ENCODE assay signal across 14 cellular contexts in genomic region chr2:218645126-218645525, GRCh38. TPM values are rescaled to one million over a fixed set of nuclear protein-coding genes. Genes with fewer than 3 reads are reported as not detected.
DNase-seq lines count a peak whose midpoint lies in the region; ATAC-seq and TF ChIP-seq lines count a peak whose summit lies in the region.
"Had no signal": no experiment of that assay in that cellular context is flagged by ENCODE, and none has a peak within 500 bp of the region (broad histone marks: within the 10 kb centered on the region; RNA-seq: fewer than 3 reads in every experiment).

No MANE protein-coding gene starts in this region.

- H3K27me3 Mint-ChIP-seq in GM23338 (ENCODE audit: insufficient read depth, low read depth, poor library complexity) = peaks cover 6% of the 10 kb centered on the region

- H4K20me1 ChIP-seq in GM23338 (replicated peaks; ENCODE audit: insufficient read depth) = peaks cover 18% of the 10 kb centered on the region

- WGBS in right cardiac atrium = 87% methylated on average over 1 of the region's 1 CpG

- in situ Hi-C loops in Caki2 (cut with HindIII; ENCODE audit: low pct_unique_long_range_greater_than_20kb, low sequenced_read_pairs) = no loop called here

- 0 out of 2 replicates have a peak, but pooled peaks cover 7% of the 10 kb centered on the region for H3K79me2 ChIP-seq in GM23338 (replicated peaks; ENCODE audit: insufficient read depth)
- H3K79me2 ChIP-seq: parathyroid adenoma had no signal

- no peaks in the 10 kb centered on the region for H3K9me3 ChIP-seq in right cardiac atrium (ENCODE audit: control insufficient read depth, low read length)
- H3K9me3 ChIP-seq: esophagus muscularis mucosa, tibial artery had no signal

- H3K27ac ChIP-seq in GM23338 (ENCODE audit: low read depth) (no peak overlapping the region), right cardiac atrium (ENCODE audit: low read length) (no peak overlapping the region)
- H3K27ac ChIP-seq: esophagus muscularis mucosa, parathyroid adenoma, tibial artery had no signal

- DNase-seq in Caki2 (ENCODE audit: low read depth) = peak; percentile 97
- peak; percentile 12 for DNase-seq in amniotic epithelial cell (ENCODE audit: low read depth)
- peak; percentile 88 for DNase-seq in kidney epithelial cell (ENCODE audit: low read depth)
- DNase-seq in GM23338 (ENCODE audit: low spot score) = no peak
- DNase-seq in C1 segment of cervical spinal cord (lab: John Stamatoyannopoulos, UW) = no peak
- no peak for DNase-seq in right cardiac atrium
- DNase-seq: GOT3, NCI-H1417 treated with DMSO at 0.1 percent for 48 hours, T1000, tibial artery had no signal

- H3K4me1 Mint-ChIP-seq in GM23338 = no peaks in the 10 kb centered on the region

- H3K4me2 ChIP-seq in GM23338 = no peak overlapping the region

- ATAC-seq in GM21786 (IDR thresholded peaks at IDR 0.05; ENCODE audit: unreplicated experiment) = peak; percentile 85
- no peak for ATAC-seq in GM21367 (IDR thresholded peaks at IDR 0.05; ENCODE audit: unreplicated experiment)
- no peak for ATAC-seq in GM23338
- no peak for ATAC-seq in right cardiac atrium

- no peak overlapping the region for H3K27ac Mint-ChIP-seq in GM23338

- intact Hi-C loops in right cardiac atrium (cut with DNase I) = loop anchor here in 1 of 4 donors (5.0 to 10.0 kb wide), 2 partner anchors 230 to 353 kb away; partner anchors contain the start of genes TMBIM1 and VIL1

- no peaks in the 10 kb centered on the region for H3K9me3 Mint-ChIP-seq in GM23338

- H3K36me3 Mint-ChIP-seq in GM23338 (ENCODE audit: low read depth) = peaks cover 75% of the 10 kb centered on the region

- H3K4me3 ChIP-seq in kidney epithelial cell (ENCODE audit: low read depth, low read length) = no peak overlapping the region
- no peak overlapping the region for H3K4me3 ChIP-seq in GM23338
- no peak overlapping the region for H3K4me3 ChIP-seq in right cardiac atrium (ENCODE audit: low read length)
- H3K4me3 ChIP-seq: esophagus muscularis mucosa, tibial artery had no signal

- H3K36me3 ChIP-seq in kidney epithelial cell (ENCODE audit: control insufficient read depth, insufficient read depth, low read length) = peaks cover 5% of the 10 kb centered on the region
- peaks cover 38% of the 10 kb centered on the region for H3K36me3 ChIP-seq in GM23338 (ENCODE audit: insufficient read depth)

- no peak for TF ChIP-seq CTCF in kidney epithelial cell (IDR thresholded peaks at IDR 0.05; ENCODE audit: insufficient read depth, low read length, poor library complexity, severe bottlenecking)
- no peak for TF ChIP-seq CTCF in GM23338 (conservative IDR thresholded peaks at IDR 0.05; ENCODE audit: low read depth in 2 of 2)

- H3K9me2 ChIP-seq in GM23338 (ENCODE audit: insufficient read depth) = no peaks in the 10 kb centered on the region

- no peaks in the 10 kb centered on the region for H3F3A ChIP-seq in GM23338 (replicated peaks; ENCODE audit: low read depth)

- H3K27me3 ChIP-seq in kidney epithelial cell (ENCODE audit: control insufficient read depth, insufficient read depth, low read length) (no peaks in the 10 kb centered on the region), GM23338 (ENCODE audit: insufficient read depth) (no peaks in the 10 kb centered on the region), right cardiac atrium (ENCODE audit: control insufficient read depth, insufficient read depth) (no peaks in the 10 kb centered on the region)
- H3K27me3 ChIP-seq: esophagus muscularis mucosa, tibial artery had no signal

- no peak overlapping the region for H2AFZ ChIP-seq in GM23338
- H2AFZ ChIP-seq: parathyroid adenoma had no signal

- no peak overlapping the region for H3K4me3 Mint-ChIP-seq in GM23338

- H3K4me1 ChIP-seq in GM23338 (ENCODE audit: insufficient read depth) (no peaks in the 10 kb centered on the region), right cardiac atrium (ENCODE audit: control insufficient read depth, insufficient read depth, low read length) (no peaks in the 10 kb centered on the region)
- H3K4me1 ChIP-seq: parathyroid adenoma, tibial artery had no signal

TF ChIP-seq in GM23338, 12 proteins besides CTCF, POLR2A, EP300 and RAD21 (continues in another document):
- TF ChIP-seq REST (IDR thresholded peaks at IDR 0.05; ENCODE audit: unreplicated experiment) (no peak), NANOG (IDR thresholded peaks at IDR 0.05; ENCODE audit: borderline replicate concordance) (no peak)

RNA-seq across cellular contexts. Expression of gene ZNF142, which starts 14.3 kb away (rescaled TPM):
- total RNA-seq in Caki2 (2014; rRNA removed; shearing (Covaris generic); ENCODE audit: low replicate concordance) = 1.4 and 5.4 TPM in 2 replicates
- total RNA-seq in kidney epithelial cell (22.6 and 49.0 TPM in 2 replicates), right cardiac atrium (10 to 100 TPM; 14.4 to 17.1 (median 15.3) TPM)
- total RNA-seq in GM23338 (2014; rRNA removed; shearing (Covaris generic)) = 26.4 and 32.8 TPM in 2 replicates
- polyA plus RNA-seq in GM23338 (2016; fragmentation: Nextera tagmentation; extraction: Ambion mirVana) (14.6 and 14.9 TPM in 2 replicates), right cardiac atrium (7.9 TPM)

RNA-seq across cellular contexts. Expression of gene BCS1L, which starts 14.4 kb away (rescaled TPM):
- 7.1 and 17.4 TPM in 2 replicates for total RNA-seq in Caki2 (2014; rRNA removed; shearing (Covaris generic); ENCODE audit: low replicate concordance)
- total RNA-seq in kidney epithelial cell = 36.2 and 36.4 TPM in 2 replicates
- 16.9 and 23.5 TPM in 2 replicates for total RNA-seq in GM23338 (2014; rRNA removed; shearing (Covaris generic))
- 28.9 and 31.6 TPM in 2 replicates for polyA plus RNA-seq in GM23338 (2016; fragmentation: Nextera tagmentation; extraction: Ambion mirVana)
- 10 to 100 TPM; 29.2 to 46.1 (median 32.7) TPM for total RNA-seq in right cardiac atrium
- polyA plus RNA-seq in right cardiac atrium = 32.8 TPM

RNA-seq across cellular contexts. Expression of gene RNF25, which starts 26.7 kb away (rescaled TPM):
- total RNA-seq in Caki2 (2014; rRNA removed; shearing (Covaris generic); ENCODE audit: low replicate concordance) = 22.7 and 28.5 TPM in 2 replicates
- total RNA-seq in kidney epithelial cell (27.3 and 31.6 TPM in 2 replicates), right cardiac atrium (10 to 100 TPM; 16.6 to 20.8 (median 17.7) TPM)
- 18.3 and 22.1 TPM in 2 replicates for total RNA-seq in GM23338 (2014; rRNA removed; shearing (Covaris generic))
- polyA plus RNA-seq in GM23338 (2016; fragmentation: Nextera tagmentation; extraction: Ambion mirVana) (22.2 and 26.8 TPM in 2 replicates), right cardiac atrium (14.7 TPM)

RNA-seq across cellular contexts. Expression of gene STK36, which starts 26.8 kb away (rescaled TPM):
- 7.3 and 9.4 TPM in 2 replicates for total RNA-seq in Caki2 (2014; rRNA removed; shearing (Covaris generic); ENCODE audit: low replicate concordance)
- total RNA-seq in kidney epithelial cell = 30.0 and 49.3 TPM in 2 replicates
- 24.2 and 26.3 TPM in 2 replicates for total RNA-seq in GM23338 (2014; rRNA removed; shearing (Covaris generic))
- 17.2 and 21.2 TPM in 2 replicates for polyA plus RNA-seq in GM23338 (2016; fragmentation: Nextera tagmentation; extraction: Ambion mirVana)
- 10 to 100 TPM in 2 of 4 donors, 1 to 10 TPM in 2; 8.3 to 11.2 (median 10.0) TPM for total RNA-seq in right cardiac atrium
- 8.8 TPM for polyA plus RNA-seq in right cardiac atrium

RNA-seq across cellular contexts. Expression of gene PLCD4, which starts 37.4 kb away (rescaled TPM):
- total RNA-seq in Caki2 (2014; rRNA removed; shearing (Covaris generic); ENCODE audit: low replicate concordance) = 4.3 and 11.9 TPM in 2 replicates
- 0.08 and 0.27 TPM in 2 replicates for total RNA-seq in kidney epithelial cell
- total RNA-seq in GM23338 (2014; rRNA removed; shearing (Covaris generic)) = 0.80 TPM in 1 of 2 replicates, not detected in the other
- polyA plus RNA-seq in GM23338 (2016; fragmentation: Nextera tagmentation; extraction: Ambion mirVana) = 1.3 and 1.7 TPM in 2 replicates
- 1 to 10 TPM in 1 of 4 donors, under 1 TPM in 3; 0.53 to 1.3 (median 0.88) TPM for total RNA-seq in right cardiac atrium
- 0.48 TPM for polyA plus RNA-seq in right cardiac atrium

Comparison
In these comparisons a context has a peak if more than half of its experiments do, and no peak if none do; other contexts are left out.
1. DNase-seq: peak in Caki2 (single experiment), amniotic epithelial cell (single experiment) and kidney epithelial cell (single experiment); none in GM23338 (single experiment), C1 segment of cervical spinal cord (0 of 14) and right cardiac atrium (0 of 3).